Comparison of ENCODE assay signal across 8 cellular contexts in the genomic region with DNA sequence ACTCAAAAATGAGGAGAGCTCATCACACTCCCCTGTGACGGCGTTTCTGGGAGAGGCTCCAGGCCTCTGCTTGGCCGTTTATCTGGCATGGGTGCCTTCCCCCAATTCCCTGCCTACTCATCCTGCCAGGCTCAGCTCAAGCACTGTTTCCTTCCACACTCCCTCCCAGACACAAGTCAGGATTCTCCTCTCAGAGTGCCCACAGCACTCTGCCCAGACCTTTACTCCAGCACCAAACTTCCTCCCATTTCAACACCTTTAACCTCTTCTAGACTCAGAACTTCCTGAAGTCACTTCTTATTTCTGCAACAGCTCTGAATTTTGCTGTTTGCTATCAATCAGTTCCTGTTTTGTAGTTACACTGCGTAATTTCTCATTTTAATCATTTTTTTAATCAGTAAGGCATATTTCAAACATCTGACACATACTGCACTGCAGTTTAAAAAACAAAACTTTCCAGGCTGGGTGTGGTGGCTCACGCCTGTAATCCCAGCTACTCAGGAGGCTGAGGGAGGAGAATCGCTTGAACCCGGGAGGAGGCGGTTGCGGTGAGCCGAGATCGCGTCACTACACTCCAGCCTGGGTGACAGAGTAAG. TPM values are rescaled to one million over a fixed set of nuclear protein-coding genes. Genes with fewer than 3 reads are reported as not detected.
DNase-seq lines count a peak whose midpoint lies in the region; ATAC-seq and TF ChIP-seq lines count a peak whose summit lies in the region.

No MANE protein-coding gene starts in this region.

- H3K9me3 ChIP-seq in CD4-positive, alpha-beta memory T cell (ENCODE audit: control insufficient read depth in 1 of 2, low read length in 2 of 2): no peaks in the 10 kb centered on the region

- POLR2A ChIA-PET in CD4-positive, alpha-beta memory T cell (lab: Charles Lee; ENCODE audit: partially characterized antibody): interaction anchor here (0.6 to 15.8 kb wide), 16 partner anchors 9 to 350 kb away, joined by 3 to 746 read pairs (median 4); partner anchors contain the start of genes ANP32B, NCBP1, TRMO and TSTD2

- H3K4me3 ChIP-seq in CD4-positive, alpha-beta memory T cell (ENCODE audit: low read length in 2 of 2): peak overlapping the region in 1 of 2 donors; percentile 45

- H3K27ac ChIP-seq in CD4-positive, alpha-beta memory T cell (ENCODE audit: low read depth, low read length): peak overlapping the region; percentile 73

- H3K9me3 Mint-ChIP-seq in CD4-positive, alpha-beta memory T cell: no peaks in the 10 kb centered on the region

- no peaks in the 10 kb centered on the region for H3K27me3 ChIP-seq in CD4-positive, alpha-beta memory T cell (ENCODE audit: insufficient read depth, low read length)

- peaks cover 57 to 94% (median 76%) of the 10 kb centered on the region in 4 donors for H3K4me1 Mint-ChIP-seq in CD4-positive, alpha-beta memory T cell

- no peaks in the 10 kb centered on the region for H3K27me3 Mint-ChIP-seq in CD4-positive, alpha-beta memory T cell

- H3K4me3 Mint-ChIP-seq in CD4-positive, alpha-beta memory T cell: peak overlapping the region; percentile 80 to 94 (median 86)

- DNase-seq in CD4-positive, alpha-beta memory T cell: peak; percentile 63 to 89 (median 70)
- DNase-seq in T-helper 1 cell (peak in 4 of 5 donors; percentile 34 to 60 (median 49)), omental fat pad (ENCODE audit: low spot score) (no peak), NCI-H2196 (lab: John Stamatoyannopoulos, UW; ENCODE audit: unreplicated experiment) (no peak)
- peak; percentile 81 for DNase-seq in central memory CD4-positive, alpha-beta T cell

- H3K27ac Mint-ChIP-seq in CD4-positive, alpha-beta memory T cell: peak overlapping the region; percentile 93 to 99 (median 98)

- H3K4me1 ChIP-seq in CD4-positive, alpha-beta memory T cell (ENCODE audit: insufficient read depth, low read length): peaks cover 100% of the 10 kb centered on the region

- ATAC-seq in omental fat pad (ENCODE audit: low FRiP score) (peak; percentile 41), HG03135 (IDR thresholded peaks at IDR 0.05; ENCODE audit: unreplicated experiment) (no peak), GM18867 (IDR thresholded peaks at IDR 0.05; ENCODE audit: unreplicated experiment) (no peak), GM21619 (IDR thresholded peaks at IDR 0.05; ENCODE audit: unreplicated experiment) (no peak)

- intact Hi-C loops in CD4-positive, alpha-beta memory T cell (cut with micrococcal nuclease): loop anchor here (5.0 kb wide), 1 partner anchor 274 kb away; the partner anchor contains the start of genes NCBP1 and TSTD2

- H3K36me3 ChIP-seq in CD4-positive, alpha-beta memory T cell (ENCODE audit: insufficient read depth, low read length): peaks cover 22% of the 10 kb centered on the region

- CTCF ChIA-PET in CD4-positive, alpha-beta memory T cell (lab: Charles Lee; ENCODE audit: partially characterized antibody): interaction anchor here (0.7 to 11.2 kb wide), 4 partner anchors 9 to 350 kb away, joined by 3 to 312 read pairs (median 86); partner anchors contain the start of genes TBC1D2 and TRMO

- no peak for TF ChIP-seq CTCF in omental fat pad (IDR thresholded peaks at IDR 0.05)

- H3K36me3 Mint-ChIP-seq in CD4-positive, alpha-beta memory T cell: peaks cover 28 to 44% of the 10 kb centered on the region in 2 donors

RNA-seq across cellular contexts. Expression of gene TRMO, which starts 16.0 kb away (rescaled TPM):
- 10 to 100 TPM; 51.6 to 59.5 TPM for total RNA-seq in CD4-positive, alpha-beta memory T cell
- 10 to 100 TPM; 21.7 to 31.2 TPM for polyA plus RNA-seq in CD4-positive, alpha-beta memory T cell
- total RNA-seq in omental fat pad: 10 to 100 TPM; 22.3 to 31.2 (median 24.3) TPM

RNA-seq across cellular contexts. Expression of gene HEMGN, which starts 31.6 kb away (rescaled TPM):
- total RNA-seq in CD4-positive, alpha-beta memory T cell: 1 to 10 TPM; 1.6 to 2.3 TPM
- polyA plus RNA-seq in CD4-positive, alpha-beta memory T cell: 1 to 10 TPM; 3.4 to 4.0 TPM
- total RNA-seq in omental fat pad: 1 to 10 TPM in 1 of 4 donors, under 1 TPM in 2, not detected in 1; 0.19 to 1.1 (median 0.44) TPM

RNA-seq across cellular contexts. Expression of gene FOXE1, which starts 53.3 kb away (rescaled TPM):
- not detected for total RNA-seq in CD4-positive, alpha-beta memory T cell
- not detected for polyA plus RNA-seq in CD4-positive, alpha-beta memory T cell
- total RNA-seq in omental fat pad: not detected

Comparison
In these comparisons a context has a peak if more than half of its experiments do, and no peak if none do; other contexts are left out.
1. DNase-seq: peak in CD4-positive, alpha-beta memory T cell (5 of 5), T-helper 1 cell (4 of 5) and central memory CD4-positive, alpha-beta T cell (single experiment); none in omental fat pad (single experiment) and NCI-H2196 (single experiment).